ENCODE assay signal across 9 cellular contexts in the genomic region with DNA sequence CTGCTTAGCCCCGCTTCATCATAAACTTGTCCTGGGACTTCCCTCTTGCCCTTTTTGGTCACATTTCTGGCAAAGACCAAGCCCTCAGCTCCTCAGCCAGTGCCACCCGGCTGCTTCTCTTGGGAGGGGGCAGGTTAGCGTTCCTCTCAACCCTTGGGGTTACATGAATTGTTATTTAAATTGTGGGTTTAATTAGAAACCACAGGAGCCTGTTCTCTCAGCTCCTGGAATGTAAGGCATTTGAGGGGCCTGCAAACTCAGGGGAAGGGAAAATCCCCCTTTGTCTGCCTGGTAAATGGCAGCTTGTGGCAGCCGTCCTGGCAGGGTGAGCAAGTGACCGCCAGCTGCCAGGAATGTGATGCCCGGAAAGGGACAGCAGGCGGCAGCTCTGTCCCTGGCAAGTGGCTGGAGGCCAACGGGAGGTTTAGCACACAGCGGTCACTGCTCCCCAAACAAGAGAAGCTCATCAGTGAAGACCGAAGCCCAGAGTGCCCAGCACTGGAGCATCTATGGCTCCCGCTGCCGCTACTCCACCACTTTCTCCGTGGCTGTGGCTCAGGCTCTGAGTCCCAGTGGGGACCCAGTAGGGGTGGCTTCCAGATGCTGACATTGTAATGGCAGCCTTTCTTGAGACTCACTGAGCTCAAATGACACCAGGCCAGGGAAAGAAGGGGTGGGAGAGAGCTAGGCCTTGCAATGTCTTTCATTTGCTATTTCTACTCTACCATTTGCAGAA. TPM values are rescaled to one million over a fixed set of nuclear protein-coding genes. Genes with fewer than 3 reads are reported as not detected.
DNase-seq lines count a peak whose midpoint lies in the region; ATAC-seq and TF ChIP-seq lines count a peak whose summit lies in the region.
"Had no signal": no experiment of that assay in that cellular context is flagged by ENCODE, and none has a peak within 500 bp of the region (broad histone marks: within the 10 kb centered on the region; RNA-seq: fewer than 3 reads in every experiment).

No MANE protein-coding gene starts in this region.

- peaks cover 55% of the 10 kb centered on the region for H3F3A ChIP-seq in neural progenitor cell (ENCODE audit: low read depth)

- no peaks in the 10 kb centered on the region for H3K79me2 ChIP-seq in neural progenitor cell (ENCODE audit: low read depth)

- ATAC-seq in activated CD8-positive, alpha-beta T cell treated with anti-CD3 and anti-CD28 coated beads, Interleukin-2, amount 10 ng/mL, durations not matched to agents 7 days and 5 days = no peak

- no peaks in the 10 kb centered on the region for H3K36me3 ChIP-seq in neural progenitor cell
- peaks cover 4% of the 10 kb centered on the region for H3K36me3 ChIP-seq in colonic mucosa

- peak; percentile 69 for TF ChIP-seq CTCF in neural progenitor cell (IDR thresholded peaks at IDR 0.05)
- no peak for TF ChIP-seq CTCF in colonic mucosa (IDR thresholded peaks at IDR 0.05)

- H3K9me3 Mint-ChIP-seq in neural progenitor cell = no peaks in the 10 kb centered on the region
- no peaks in the 10 kb centered on the region for H3K9me3 Mint-ChIP-seq in activated CD8-positive, alpha-beta T cell treated with anti-CD3 and anti-CD28 coated beads, Interleukin-2, amount 10 ng/mL, durations not matched to agents 7 days and 5 days (ENCODE audit: insufficient read depth)

- H3K4me1 ChIP-seq in neural progenitor cell = peaks cover 62% of the 10 kb centered on the region
- no peaks in the 10 kb centered on the region for H3K4me1 ChIP-seq in colonic mucosa

- H3K9me3 ChIP-seq in neural progenitor cell (ENCODE audit: low read depth) = no peaks in the 10 kb centered on the region
- H3K9me3 ChIP-seq in colonic mucosa = no peaks in the 10 kb centered on the region

- peaks cover 5% of the 10 kb centered on the region for H3K36me3 Mint-ChIP-seq in neural progenitor cell
- H3K36me3 Mint-ChIP-seq in activated CD8-positive, alpha-beta T cell treated with anti-CD3 and anti-CD28 coated beads, Interleukin-2, amount 10 ng/mL, durations not matched to agents 7 days and 5 days (ENCODE audit: low read depth) = no peaks in the 10 kb centered on the region

- H3K4me3 Mint-ChIP-seq in neural progenitor cell = peak overlapping the region; percentile 76
- H3K4me3 Mint-ChIP-seq in activated CD8-positive, alpha-beta T cell treated with anti-CD3 and anti-CD28 coated beads, Interleukin-2, amount 10 ng/mL, durations not matched to agents 7 days and 5 days = no peak overlapping the region

- peak overlapping the region; percentile 99 for H3K27ac Mint-ChIP-seq in neural progenitor cell
- H3K27ac Mint-ChIP-seq in activated CD8-positive, alpha-beta T cell treated with anti-CD3 and anti-CD28 coated beads, Interleukin-2, amount 10 ng/mL, durations not matched to agents 7 days and 5 days = no peak overlapping the region

- peak overlapping the region; percentile 95 for H3K27ac ChIP-seq in neural progenitor cell
- H3K27ac ChIP-seq in colonic mucosa = no peak overlapping the region

- peak overlapping the region; percentile 63 for H3K4me2 ChIP-seq in neural progenitor cell

- H4K20me1 ChIP-seq in neural progenitor cell (ENCODE audit: low read depth) = no peaks in the 10 kb centered on the region

- H3K27me3 ChIP-seq in neural progenitor cell (no peaks in the 10 kb centered on the region), colonic mucosa (no peaks in the 10 kb centered on the region)

- no peak overlapping the region for H2AFZ ChIP-seq in neural progenitor cell (replicated peaks)

- peaks cover 87% of the 10 kb centered on the region for H3K4me1 Mint-ChIP-seq in neural progenitor cell
- H3K4me1 Mint-ChIP-seq in activated CD8-positive, alpha-beta T cell treated with anti-CD3 and anti-CD28 coated beads, Interleukin-2, amount 10 ng/mL, durations not matched to agents 7 days and 5 days (ENCODE audit: low read depth) = peaks cover 4% of the 10 kb centered on the region

- H3K9ac ChIP-seq in neural progenitor cell (no peak overlapping the region), colonic mucosa (ENCODE audit: low read depth in 2 of 2, low read length in 2 of 2) (no peak overlapping the region)

- H3K4me3 ChIP-seq in neural progenitor cell (no peak overlapping the region), colonic mucosa (no peak overlapping the region)

- CTCF ChIA-PET in activated CD8-positive, alpha-beta T cell treated with anti-CD3 and anti-CD28 coated beads, Interleukin-2, amount 10 ng/mL, durations not matched to agents 7 days and 5 days (lab: Charles Lee) = interaction anchor here (0.6 kb wide), 1 partner anchor 104 kb away, joined by 3 read pairs; no protein-coding TSS in a partner anchor

- POLR2A ChIA-PET in activated CD8-positive, alpha-beta T cell treated with anti-CD3 and anti-CD28 coated beads, Interleukin-2, amount 10 ng/mL, durations not matched to agents 7 days and 5 days (lab: Charles Lee) = no interaction called here

- DNase-seq in Ammon's horn (ENCODE audit: low spot score) = peak; percentile 96
- peak; percentile 12 to 34 for DNase-seq in SW 1271 (lab: John Stamatoyannopoulos, UW)
- DNase-seq in glomerular visceral epithelial cell (ENCODE audit: extremely low spot score) = peak; percentile 96
- DNase-seq in neural progenitor cell (ENCODE audit: low spot score) = peak; percentile 97
- DNase-seq in LoVo (ENCODE audit: low spot score) = no peak
- no peak for DNase-seq in colonic mucosa
- DNase-seq in activated CD8-positive, alpha-beta T cell treated with anti-CD3 and anti-CD28 coated beads, Interleukin-2, amount 10 ng/mL, durations not matched to agents 7 days and 5 days = no peak
- no peak for DNase-seq in HUDEP-2 (lab: John Stamatoyannopoulos, UW; ENCODE audit: unreplicated experiment in 76 of 76)
- DNase-seq: activated effector memory CD4-positive, alpha-beta T cell treated with Interleukin-2 at 50 U/mL for 16 hours had no signal

- intact Hi-C loops in colonic mucosa (cut with DNase I) = no loop called here

- no peaks in the 10 kb centered on the region for H3K27me3 Mint-ChIP-seq in neural progenitor cell (ENCODE audit: insufficient read depth, low read depth)
- H3K27me3 Mint-ChIP-seq in activated CD8-positive, alpha-beta T cell treated with anti-CD3 and anti-CD28 coated beads, Interleukin-2, amount 10 ng/mL, durations not matched to agents 7 days and 5 days (ENCODE audit: low read depth) = peaks cover 3% of the 10 kb centered on the region

RNA-seq across cellular contexts. Expression of a gene that starts 51.7 kb away (rescaled TPM):
- 1.1 and 4.1 TPM in 2 replicates for total RNA-seq in neural progenitor cell (ENCODE audit: low replicate concordance)
- 10 to 100 TPM; 17.4 to 24.0 TPM for total RNA-seq in colonic mucosa
- total RNA-seq in activated CD8-positive, alpha-beta T cell treated with anti-CD3 and anti-CD28 coated beads, Interleukin-2, amount 10 ng/mL, durations not matched to agents 7 days and 5 days = under 1 TPM; 0.57 to 0.58 TPM

Comparison
In these comparisons a context has a peak if more than half of its experiments do, and no peak if none do; other contexts are left out.
1. DNase-seq: peak in Ammon's horn (single experiment), SW 1271 (2 of 2), glomerular visceral epithelial cell (single experiment) and neural progenitor cell (single experiment); none in LoVo (single experiment), colonic mucosa (single experiment), activated CD8-positive, alpha-beta T cell treated with anti-CD3 and anti-CD28 coated beads, Interleukin-2, amount 10 ng/mL, durations not matched to agents 7 days and 5 days (single experiment) and HUDEP-2 (0 of 76).